In genomic region chr19:54002495-54003315, GRCh38 we compare ENCODE assay signal across 23 cellular contexts. TPM values are rescaled to one million over a fixed set of nuclear protein-coding genes. Genes with fewer than 3 reads are reported as not detected.
DNase-seq lines count a peak whose midpoint lies in the region; ATAC-seq and TF ChIP-seq lines count a peak whose summit lies in the region.
"Had no signal": no experiment of that assay in that cellular context is flagged by ENCODE, and none has a peak within 500 bp of the region (broad histone marks: within the 10 kb centered on the region; RNA-seq: fewer than 3 reads in every experiment).

No MANE protein-coding gene starts in this region.

- TF ChIP-seq RAD21 in SK-N-SH (IDR thresholded peaks at IDR 0.05; ENCODE audit: low read length), result no peak

- H3K27me3 ChIP-seq in mammary epithelial cell (ENCODE audit: insufficient read depth, low read length) (no peaks in the 10 kb centered on the region), breast epithelium (peaks cover 0 to 54% of the 10 kb centered on the region in 2 donors), SK-N-SH (ENCODE audit: insufficient read depth) (no peaks in the 10 kb centered on the region; the same call in 1 of the 2 replicates), right atrium auricular region (no peaks in the 10 kb centered on the region)
- H3K27me3 ChIP-seq: BLaER1, SJCRH30 had no signal

- TF ChIP-seq POLR2A in breast epithelium (IDR thresholded peaks at IDR 0.05), result no peak

- H3K9me3 ChIP-seq in mammary epithelial cell (replicated peaks; ENCODE audit: insufficient read depth, low read length) (peaks cover 6% of the 10 kb centered on the region), breast epithelium (no peaks in the 10 kb centered on the region), SK-N-SH (no peaks in the 10 kb centered on the region), right atrium auricular region (no peaks in the 10 kb centered on the region)
- H3K9me3 ChIP-seq: BLaER1, SJCRH30 had no signal

- H3F3A ChIP-seq in SK-N-SH (replicated peaks; ENCODE audit: insufficient read depth), result peaks cover 29% of the 10 kb centered on the region

- H3K9ac ChIP-seq in mammary epithelial cell (ENCODE audit: insufficient read depth, low read length), result no peak overlapping the region
- H3K9ac ChIP-seq in SK-N-SH, result peak overlapping the region; percentile 6; the same call in 1 of the 2 replicates
- H3K9ac ChIP-seq: BLaER1, KMS-11 had no signal

- no peaks in the 10 kb centered on the region for H4K20me1 ChIP-seq in mammary epithelial cell (ENCODE audit: insufficient read depth, low read length)
- H4K20me1 ChIP-seq in SK-N-SH (ENCODE audit: insufficient read depth), result no peaks in the 10 kb centered on the region
- H4K20me1 ChIP-seq: BLaER1 had no signal

- H3K27ac ChIP-seq in mammary epithelial cell (ENCODE audit: insufficient read depth, low read depth, low read length), result no peak overlapping the region
- H3K27ac ChIP-seq in breast epithelium, result no peak overlapping the region
- H3K27ac ChIP-seq in SK-N-SH (ENCODE audit: low read depth in 2 of 2, low read length in 1 of 2), result peak overlapping the region in 1 of 2 experiments; percentile 63; a peak in 2 of 4 replicates
- H3K27ac ChIP-seq in right atrium auricular region, result no peak overlapping the region
- H3K27ac ChIP-seq: BLaER1, KMS-11, SJCRH30 had no signal

- ATAC-seq in esophagus mucosa, result no peak
- ATAC-seq: CD8-positive, alpha-beta T cell; HepG2 had no signal

- in situ Hi-C loops in mammary epithelial cell (cut with MboI; ENCODE audit: low sequenced_read_pairs in 2 of 2), result no loop called here

- TF ChIP-seq CTCF in mammary epithelial cell (conservative IDR thresholded peaks at IDR 0.05 in 1 of 2, IDR thresholded peaks at IDR 0.05 in 1 of 2; ENCODE audit: extremely low read depth in 1 of 2, insufficient read depth in 1 of 2, low read depth in 1 of 2, low read length in 2 of 2), result no peak
- TF ChIP-seq CTCF in breast epithelium (IDR thresholded peaks at IDR 0.05), result no peak
- TF ChIP-seq CTCF in SK-N-SH (IDR thresholded peaks at IDR 0.05), result no peak
- TF ChIP-seq CTCF in fibroblast of pulmonary artery (IDR thresholded peaks at IDR 0.05; ENCODE audit: low read length, missing control alignments), result no peak
- TF ChIP-seq CTCF in right atrium auricular region (IDR thresholded peaks at IDR 0.05), result no peak

- intact Hi-C loops in mammary epithelial cell (cut with micrococcal nuclease), result no loop called here
- intact Hi-C loops in breast epithelium (cut with DNase I; ENCODE audit: low total_unique reads), result no loop called here

- H3K79me2 ChIP-seq in mammary epithelial cell (ENCODE audit: insufficient read depth, low read length), result no peaks in the 10 kb centered on the region
- no peaks in the 10 kb centered on the region for H3K79me2 ChIP-seq in SK-N-SH (ENCODE audit: insufficient read depth)

- DNase-seq in mammary epithelial cell (peak; percentile 42), breast epithelium (ENCODE audit: low spot score in 2 of 2) (no peak), SK-N-SH (no peak), fibroblast of pulmonary artery (ENCODE audit: low read depth) (peak; percentile 35), right atrium auricular region (ENCODE audit: low spot score) (no peak)
- no peak for DNase-seq in effector CD8-positive, alpha-beta T cell (lab: John Stamatoyannopoulos, UW)
- no peak for DNase-seq in stimulated activated CD4-positive, alpha-beta T cell treated with anti-CD3 and anti-CD28 coated beads, Interleukin-4, amount 100 ng/mL, for 24 hours
- DNase-seq: 8988T; CD8-positive, alpha-beta T cell; DND-41; GF-D8; NCI-H1105 treated with DMSO at 0.1 percent for 48 hours; NCI-H1694 treated with DMSO at 0.1 percent for 48 hours; NCI-H2107; NCI-H2227 treated with DMSO at 0.1 percent for 48 hours; NCI-H524 treated with DMSO at 0.1 percent for 48 hours; RPMI8226; SJCRH30 had no signal

- no peaks in the 10 kb centered on the region for H3K4me1 ChIP-seq in mammary epithelial cell (ENCODE audit: insufficient read depth, low read length)
- H3K4me1 ChIP-seq in breast epithelium, result no peaks in the 10 kb centered on the region
- H3K4me1 ChIP-seq in SK-N-SH (ENCODE audit: control insufficient read depth in 1 of 2, insufficient read depth in 2 of 2, low read depth in 1 of 2, low read length in 1 of 2), result peaks cover 0 to 4% of the 10 kb centered on the region in 2 experiments; a peak in 2 of 4 replicates
- no peaks in the 10 kb centered on the region for H3K4me1 ChIP-seq in right atrium auricular region
- H3K4me1 ChIP-seq: BLaER1, SJCRH30 had no signal

- H3K9me2 ChIP-seq in SK-N-SH, result no peaks in the 10 kb centered on the region

- POLR2A ChIA-PET in SK-N-SH (lab: Yijun Ruan, JAX), result no interaction called here

- CTCF ChIA-PET in mammary epithelial cell (lab: Charles Lee; ENCODE audit: low non-redundant PET), result no interaction called here
- CTCF ChIA-PET in SK-N-SH (lab: Yijun Ruan, JAX), result interaction anchor here (1.7 kb wide), 1 partner anchor 151 kb away, joined by 4 read pairs; no protein-coding TSS in a partner anchor

- no peak overlapping the region for H3K4me3 ChIP-seq in mammary epithelial cell (replicated peaks in 1 of 3; ENCODE audit: insufficient read depth in 1 of 3, low read depth in 2 of 3, low read length in 3 of 3)
- H3K4me3 ChIP-seq in breast epithelium, result no peak overlapping the region
- H3K4me3 ChIP-seq in SK-N-SH (ENCODE audit: low read depth in 2 of 2, low read length in 1 of 2), result peak overlapping the region in 1 of 2 experiments; percentile 0; a peak in 1 of 4 replicates
- H3K4me3 ChIP-seq in fibroblast of pulmonary artery (replicated peaks; ENCODE audit: low read depth, low read length), result no peak overlapping the region
- H3K4me3 ChIP-seq in right atrium auricular region, result no peak overlapping the region
- H3K4me3 ChIP-seq: BLaER1, SJCRH30 had no signal

- H3K36me3 ChIP-seq in mammary epithelial cell (ENCODE audit: insufficient read depth, low read length) (no peaks in the 10 kb centered on the region), breast epithelium (no peaks in the 10 kb centered on the region), SK-N-SH (replicated peaks in 1 of 2; ENCODE audit: control insufficient read depth in 1 of 2, insufficient read depth in 2 of 2, low read length in 1 of 2) (no peaks in the 10 kb centered on the region), right atrium auricular region (no peaks in the 10 kb centered on the region)
- H3K36me3 ChIP-seq: SJCRH30 had no signal

- no peak for TF ChIP-seq EP300 in SK-N-SH (IDR thresholded peaks at IDR 0.05; ENCODE audit: borderline replicate concordance in 1 of 2, low read depth in 1 of 2, low read length in 1 of 2)

- WGBS in mammary epithelial cell (ENCODE audit: low coverage, missing lambda C conversion rate), result 4% methylated on average over 10 of the region's 10 CpGs
- WGBS in SK-N-SH (ENCODE audit: low lambda C conversion rate), result 12% methylated on average over 10 of the region's 10 CpGs

- dilution Hi-C loops in mammary epithelial cell (cut with HindIII; ENCODE audit: low sequenced_read_pairs), result no loop called here

- no peak overlapping the region for H2AFZ ChIP-seq in mammary epithelial cell (ENCODE audit: low read depth, low read length)
- H2AFZ ChIP-seq in SK-N-SH (ENCODE audit: low read depth), result 0 out of 2 replicates have a peak overlapping the region, but pooled peaks have one; percentile 13

- H3K4me2 ChIP-seq in mammary epithelial cell (ENCODE audit: insufficient read depth, low read depth, low read length) (no peak overlapping the region), SK-N-SH (peak overlapping the region; percentile 53)
- H3K4me2 ChIP-seq: BLaER1, KMS-11 had no signal

- BruUV-seq in mammary epithelial cell (replicated peaks; lab: Mats Ljungman, UMichigan), result no TSS peak

TF ChIP-seq in SK-N-SH, 30 proteins besides CTCF, POLR2A, EP300 and RAD21 (continues in another document):
- TF ChIP-seq FOSL2 (IDR thresholded peaks at IDR 0.05; ENCODE audit: borderline replicate concordance, low read depth), result peak; percentile 16; the same call in 1 of the 2 replicates
- no peak for TF ChIP-seq EZH2phosphoT487 (IDR thresholded peaks at IDR 0.05; ENCODE audit: borderline replicate concordance, low read depth)
- no peak for TF ChIP-seq YY1 (IDR thresholded peaks at IDR 0.05; ENCODE audit: low read depth)
- peak; percentile 72 for TF ChIP-seq PBX3 (IDR thresholded peaks at IDR 0.05)
- no peak for TF ChIP-seq CHD2 (IDR thresholded peaks at IDR 0.05; ENCODE audit: low read length, partially characterized antibody)
- TF ChIP-seq NFIC (IDR thresholded peaks at IDR 0.05; ENCODE audit: borderline replicate concordance), result no peak
- TF ChIP-seq GABPA (IDR thresholded peaks at IDR 0.05; ENCODE audit: low read depth), result no peak
- TF ChIP-seq MEF2A (IDR thresholded peaks at IDR 0.05; ENCODE audit: borderline replicate concordance, low read depth), result no peak

RNA-seq across cellular contexts. Expression of gene CACNG6, which starts 11.3 kb away (rescaled TPM):
- total RNA-seq in mammary epithelial cell, result not detected
- not detected for polyA plus RNA-seq in mammary epithelial cell
- not detected for polyA minus RNA-seq in mammary epithelial cell
- not detected for total RNA-seq in breast epithelium
- polyA plus RNA-seq in SK-N-SH (2012; rRNA removed), result 0.96 and 1.2 TPM in 2 replicates
- 0.42 and 0.63 TPM in 2 replicates for polyA plus RNA-seq in SK-N-SH (2012; cell fraction: cytosol; rRNA removed)
- polyA plus RNA-seq in SK-N-SH (2012; cell fraction: nucleus; rRNA removed), result 1.6 and 2.3 TPM in 2 replicates
- total RNA-seq in right atrium auricular region, result under 1 TPM in 1 of 2 donors, not detected in 1; 0.31 TPM
- total RNA-seq in esophagus mucosa, result not detected
- total RNA-seq: CD8-positive, alpha-beta T cell; HepG2; MCF 10A had no signal
- polyA plus RNA-seq: HepG2 had no signal

RNA-seq across cellular contexts. Expression of gene CACNG8, which starts 40.0 kb away (rescaled TPM):
- total RNA-seq in mammary epithelial cell (not detected), breast epithelium (under 1 TPM in 1 of 3 donors, not detected in 2; under 0.01 TPM), right atrium auricular region (under 1 TPM; 0.04 to 0.24 TPM), esophagus mucosa (not detected)
- polyA plus RNA-seq in mammary epithelial cell (not detected), SK-N-SH (2012; rRNA removed) (1.1 and 1.3 TPM in 2 replicates)
- not detected for polyA minus RNA-seq in mammary epithelial cell
- polyA plus RNA-seq in SK-N-SH (2012; cell fraction: cytosol; rRNA removed), result 0.83 and 0.85 TPM in 2 replicates
- 9.0 and 9.6 TPM in 2 replicates for polyA plus RNA-seq in SK-N-SH (2012; cell fraction: nucleus; rRNA removed)
- total RNA-seq: CD8-positive, alpha-beta T cell; HepG2; SJCRH30 had no signal
- polyA plus RNA-seq: HepG2 had no signal

Comparison
In these comparisons a context has a peak if more than half of its experiments do, and no peak if none do; other contexts are left out.
1. DNase-seq: peak in mammary epithelial cell (single experiment) and fibroblast of pulmonary artery (single experiment); none in breast epithelium (0 of 2), SK-N-SH (single experiment), effector CD8-positive, alpha-beta T cell (single experiment), right atrium auricular region (single experiment) and stimulated activated CD4-positive, alpha-beta T cell treated with anti-CD3 and anti-CD28 coated beads, Interleukin-4, amount 100 ng/mL, for 24 hours (single experiment).